In the genomic region with DNA sequence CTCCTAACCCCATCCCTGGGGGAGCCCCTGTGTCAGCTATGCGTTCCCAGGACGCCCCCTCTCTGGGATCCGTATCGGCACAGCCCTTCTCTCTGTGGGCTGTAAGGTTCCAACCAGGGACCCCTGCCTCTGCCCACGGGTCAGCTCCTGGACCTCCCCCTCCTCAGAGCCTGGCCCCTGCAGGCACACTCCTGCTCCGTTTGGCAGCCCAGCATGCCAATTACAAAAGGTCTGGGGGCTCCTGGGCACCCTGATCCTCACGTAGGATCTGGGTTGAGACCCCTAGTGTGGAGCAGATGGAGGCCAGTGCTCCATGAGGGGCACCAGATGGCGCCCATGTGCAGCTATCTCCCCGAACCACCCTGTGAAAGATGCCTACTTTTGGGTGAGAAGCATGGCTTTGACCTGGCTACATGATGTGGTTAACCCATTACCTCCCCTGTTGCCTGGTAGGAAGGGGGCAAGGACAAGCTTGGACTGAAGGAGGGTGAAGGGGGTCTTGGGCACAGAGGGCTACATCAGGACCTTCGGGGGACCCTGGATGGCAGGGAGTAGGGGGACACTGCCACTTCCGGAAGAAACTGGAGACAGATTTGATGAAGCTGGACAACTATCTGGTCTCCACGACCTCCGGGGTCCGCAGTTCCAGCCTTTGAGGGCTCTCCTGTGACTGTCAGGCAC, we compare ENCODE assay signal across 8 cellular contexts. TPM values are rescaled to one million over a fixed set of nuclear protein-coding genes. Genes with fewer than 3 reads are reported as not detected.
DNase-seq lines count a peak whose midpoint lies in the region; ATAC-seq and TF ChIP-seq lines count a peak whose summit lies in the region.

No MANE protein-coding gene starts in this region.

- DNase-seq in CD14-positive monocyte (ENCODE audit: low spot score) = no peak
- peak; percentile 76 for DNase-seq in H7
- no peak for DNase-seq in foreskin keratinocyte
- DNase-seq in stimulated activated CD8-positive, alpha-beta memory T cell treated with anti-CD3 and anti-CD28 coated beads, Interleukin-4, amount 100 ng/mL, for 48 hours = peak; percentile 46

- H3K4me1 Mint-ChIP-seq in CD14-positive monocyte = peaks cover 20% of the 10 kb centered on the region

- peaks cover 0 to 2% (median 0%) of the 10 kb centered on the region in 7 donors for H3K9me3 Mint-ChIP-seq in CD14-positive monocyte

- H3K4me3 ChIP-seq in H7 (ENCODE audit: insufficient read depth, low read depth, low read length) = no peak overlapping the region

- ATAC-seq in foreskin keratinocyte (no peak), HG03432 (IDR thresholded peaks at IDR 0.05; ENCODE audit: unreplicated experiment) (no peak), GM18870 (IDR thresholded peaks at IDR 0.05; ENCODE audit: unreplicated experiment) (no peak), HG03025 (IDR thresholded peaks at IDR 0.05; ENCODE audit: low FRiP score, unreplicated experiment) (no peak)

- H3K27me3 ChIP-seq in H7 (ENCODE audit: control insufficient read depth, insufficient read depth, low read length) (no peaks in the 10 kb centered on the region; the same call in 1 of the 2 replicates), foreskin keratinocyte (no peaks in the 10 kb centered on the region)

- peaks cover 0 to 8% (median 2%) of the 10 kb centered on the region in 3 donors for H3K27me3 Mint-ChIP-seq in CD14-positive monocyte (ENCODE audit: low read depth in 3 of 3)

- TF ChIP-seq CTCF in CD14-positive monocyte (IDR thresholded peaks at IDR 0.05) = no peak
- TF ChIP-seq CTCF in VCaP (conservative IDR thresholded peaks at IDR 0.05) = peak; percentile 30
- TF ChIP-seq CTCF in foreskin keratinocyte (conservative IDR thresholded peaks at IDR 0.05) = peak; percentile 32

- peaks cover 5% of the 10 kb centered on the region for H3K36me3 ChIP-seq in H7 (replicated peaks; ENCODE audit: control insufficient read depth, insufficient read depth, low read length)

- H3K27ac Mint-ChIP-seq in CD14-positive monocyte = peak overlapping the region in 3 of 7 donors; percentile 53 to 88 (median 70)

- intact Hi-C loops in CD14-positive monocyte (cut with micrococcal nuclease) = loop anchor here (2.0 to 5.0 kb wide), 2 partner anchors 93 to 100 kb away; no protein-coding TSS in a partner anchor

- peaks cover 5% of the 10 kb centered on the region for H3K4me1 ChIP-seq in foreskin keratinocyte

- no peak overlapping the region for H3K27ac ChIP-seq in VCaP
- H3K27ac ChIP-seq in foreskin keratinocyte = no peak overlapping the region

- H3K4me3 Mint-ChIP-seq in CD14-positive monocyte = peak overlapping the region; percentile 76 to 87

- H3K36me3 Mint-ChIP-seq in CD14-positive monocyte = peaks cover 17 to 20% of the 10 kb centered on the region in 2 donors

RNA-seq across cellular contexts. Expression of a gene that starts 9.0 kb away (rescaled TPM):
- polyA plus RNA-seq in CD14-positive monocyte (under 1 TPM; 0.20 to 0.23 TPM), foreskin keratinocyte (0.03 TPM in 1 of 2 replicates, not detected in the other)
- total RNA-seq in H7 (2014; rRNA removed; shearing (Covaris generic)) = 0.48 TPM in 1 of 2 replicates, not detected in the other
- total RNA-seq in foreskin keratinocyte = not detected in 2 replicates

RNA-seq across cellular contexts. Expression of a gene that starts 43.5 kb away (rescaled TPM):
- polyA plus RNA-seq in CD14-positive monocyte (under 1 TPM in 1 of 2 donors, not detected in 1; 0.22 TPM), foreskin keratinocyte (8.6 and 10.7 TPM in 2 replicates)
- 5.0 and 6.5 TPM in 2 replicates for total RNA-seq in H7 (2014; rRNA removed; shearing (Covaris generic))
- total RNA-seq in foreskin keratinocyte = 7.3 and 8.9 TPM in 2 replicates

Comparison
In these comparisons a context has a peak if more than half of its experiments do, and no peak if none do; other contexts are left out.
1. DNase-seq: peak in H7 (single experiment) and stimulated activated CD8-positive, alpha-beta memory T cell treated with anti-CD3 and anti-CD28 coated beads, Interleukin-4, amount 100 ng/mL, for 48 hours (single experiment); none in CD14-positive monocyte (single experiment) and foreskin keratinocyte (0 of 2).